In the genomic region with DNA sequence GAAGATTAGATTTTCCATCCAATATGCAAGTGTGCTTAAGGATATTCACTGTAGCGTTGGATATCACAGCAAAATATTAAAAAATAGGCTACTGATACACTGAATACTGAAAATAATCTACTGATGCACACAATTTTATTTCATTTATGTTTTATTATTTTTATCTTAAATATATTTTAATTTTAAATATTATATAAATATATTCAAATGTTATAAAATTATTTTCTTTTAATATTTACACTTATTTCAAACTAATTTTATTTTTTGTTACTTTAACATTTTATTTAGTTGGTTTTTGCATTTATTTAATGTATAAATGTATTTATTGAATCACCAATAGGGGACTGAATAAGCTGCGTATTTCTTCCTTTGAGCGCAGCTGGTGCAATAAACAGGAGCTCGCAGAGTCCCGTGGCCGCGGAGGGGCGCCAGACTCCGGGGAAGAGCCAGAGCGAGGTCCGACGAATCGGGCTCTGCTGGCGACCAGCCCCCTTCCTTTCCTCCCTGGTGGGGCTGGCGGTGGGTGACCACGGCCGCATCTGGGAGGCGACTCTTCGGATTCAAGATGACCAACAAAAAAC, we compare ENCODE assay signal across 9 cellular contexts. TPM values are rescaled to one million over a fixed set of nuclear protein-coding genes. Genes with fewer than 3 reads are reported as not detected.
DNase-seq lines count a peak whose midpoint lies in the region; ATAC-seq, FAIRE-seq and TF ChIP-seq lines count a peak whose summit lies in the region.
"Had no signal": no experiment of that assay in that cellular context is flagged by ENCODE, and none has a peak within 500 bp of the region (broad histone marks: within the 10 kb centered on the region; RNA-seq: fewer than 3 reads in every experiment).

No MANE protein-coding gene starts in this region.

- no peak overlapping the region for H3K9ac ChIP-seq in astrocyte (ENCODE audit: low read length)
- H3K9ac ChIP-seq in kidney (ENCODE audit: low read length in 2 of 2), result peak overlapping the region in 1 of 2 donors; percentile 47

- H3K4me3 ChIP-seq in astrocyte (ENCODE audit: insufficient read depth, low read depth, low read length) (no peak overlapping the region), kidney (ENCODE audit: low read length in 2 of 2) (peak overlapping the region; percentile 65 to 72), transverse colon (peak overlapping the region in 2 of 4 donors; percentile 16 to 37)

- H3K9me3 ChIP-seq in astrocyte (ENCODE audit: insufficient read depth, low read depth, low read length) (no peaks in the 10 kb centered on the region), kidney (ENCODE audit: control insufficient read depth in 1 of 2, low read length in 2 of 2) (no peaks in the 10 kb centered on the region), transverse colon (no peaks in the 10 kb centered on the region)

- peak; percentile 24 for DNase-seq in activated naive CD4-positive, alpha-beta T cell treated with anti-CD3 and anti-CD28 coated beads, Interleukin-2, amount 10 ng/mL, durations not matched to agents 7 days and 5 days
- DNase-seq in activated naive CD4-positive, alpha-beta T cell treated with anti-CD3 and anti-CD28 coated beads, Interleukin-2, amount 50 U/mL, for 16 hours, result no peak
- no peak for DNase-seq in astrocyte (ENCODE audit: low read depth)
- no peak for DNase-seq in kidney
- DNase-seq in transverse colon, result peak; percentile 51
- DNase-seq in NCI-H1930 (lab: John Stamatoyannopoulos, UW), result no peak
- no peak for DNase-seq in putamen (ENCODE audit: low spot score)

- no peak for TF ChIP-seq POLR2A in transverse colon (IDR thresholded peaks at IDR 0.05)

- intact Hi-C loops in kidney (cut with DNase I) (no loop called here), transverse colon (cut with DNase I; ENCODE audit: low total_unique reads) (loop anchor here (5.0 kb wide), 1 partner anchor 1946 kb away; no protein-coding TSS in a partner anchor)

- no peaks in the 10 kb centered on the region for H3K79me2 ChIP-seq in astrocyte (ENCODE audit: insufficient read depth, low read length)

- no peak for ATAC-seq in HG02571 (IDR thresholded peaks at IDR 0.05; ENCODE audit: unreplicated experiment)

- TF ChIP-seq EP300 in transverse colon (IDR thresholded peaks at IDR 0.05; ENCODE audit: low read depth), result no peak

- H3K4me1 ChIP-seq in astrocyte (ENCODE audit: insufficient read depth, low read length) (peaks cover 2% of the 10 kb centered on the region), kidney (ENCODE audit: control insufficient read depth in 1 of 2, insufficient read depth in 1 of 2, low read depth in 1 of 2, low read length in 2 of 2) (no peaks in the 10 kb centered on the region), transverse colon (peaks cover 0 to 7% (median 0%) of the 10 kb centered on the region in 4 donors)

- H3K27me3 Mint-ChIP-seq in activated naive CD4-positive, alpha-beta T cell treated with anti-CD3 and anti-CD28 coated beads, Interleukin-2, amount 10 ng/mL, durations not matched to agents 7 days and 5 days, result peaks cover 11% of the 10 kb centered on the region
- H3K27me3 Mint-ChIP-seq in astrocyte (ENCODE audit: low read depth, unreplicated experiment), result no peaks in the 10 kb centered on the region

- FAIRE-seq in astrocyte (lab: Jason Lieb, UNC) (no peak), kidney (lab: Jason Lieb, UNC) (peak; percentile 98)

- no peaks in the 10 kb centered on the region for H3K36me3 Mint-ChIP-seq in activated naive CD4-positive, alpha-beta T cell treated with anti-CD3 and anti-CD28 coated beads, Interleukin-2, amount 10 ng/mL, durations not matched to agents 7 days and 5 days
- no peaks in the 10 kb centered on the region for H3K36me3 Mint-ChIP-seq in astrocyte (ENCODE audit: low read depth, unreplicated experiment)

- H4K20me1 ChIP-seq in astrocyte (ENCODE audit: insufficient read depth, low read length), result no peaks in the 10 kb centered on the region

- peak overlapping the region; percentile 65 for H3K4me2 ChIP-seq in astrocyte (ENCODE audit: low read length)

- no peak overlapping the region for H3K27ac Mint-ChIP-seq in activated naive CD4-positive, alpha-beta T cell treated with anti-CD3 and anti-CD28 coated beads, Interleukin-2, amount 10 ng/mL, durations not matched to agents 7 days and 5 days
- no peak overlapping the region for H3K27ac Mint-ChIP-seq in astrocyte (ENCODE audit: unreplicated experiment)
- H3K27ac Mint-ChIP-seq: activated naive CD8-positive, alpha-beta T cell had no signal

- no peak overlapping the region for H3K4me3 Mint-ChIP-seq in activated naive CD4-positive, alpha-beta T cell treated with anti-CD3 and anti-CD28 coated beads, Interleukin-2, amount 10 ng/mL, durations not matched to agents 7 days and 5 days
- no peak overlapping the region for H3K4me3 Mint-ChIP-seq in astrocyte (ENCODE audit: unreplicated experiment)
- H3K4me3 Mint-ChIP-seq: activated naive CD8-positive, alpha-beta T cell had no signal

- no peaks in the 10 kb centered on the region for H3K9me3 Mint-ChIP-seq in activated naive CD4-positive, alpha-beta T cell treated with anti-CD3 and anti-CD28 coated beads, Interleukin-2, amount 10 ng/mL, durations not matched to agents 7 days and 5 days
- H3K9me3 Mint-ChIP-seq in astrocyte (ENCODE audit: unreplicated experiment), result peaks cover 2% of the 10 kb centered on the region

- CTCF ChIA-PET in activated naive CD4-positive, alpha-beta T cell treated with anti-CD3 and anti-CD28 coated beads, Interleukin-2, amount 10 ng/mL, durations not matched to agents 7 days and 5 days (lab: Charles Lee), result interaction anchor here (0.7 to 1.7 kb wide), 6 partner anchors 9 to 224 kb away, joined by 3 to 4 read pairs (median 3); no protein-coding TSS in a partner anchor

- 47 to 71% methylated on average over 1 to 19 of the region's 19 CpGs for WGBS in transverse colon (ENCODE audit: low coverage in 1 of 2), 2 donors

- no peak overlapping the region for H2AFZ ChIP-seq in astrocyte (ENCODE audit: low read depth, low read length)

- H3K27me3 ChIP-seq in astrocyte (ENCODE audit: insufficient read depth, low read length) (no peaks in the 10 kb centered on the region), transverse colon (peaks cover 5% of the 10 kb centered on the region)

- H3K36me3 ChIP-seq in astrocyte (ENCODE audit: insufficient read depth, low read length), result no peaks in the 10 kb centered on the region
- no peaks in the 10 kb centered on the region for H3K36me3 ChIP-seq in kidney (ENCODE audit: control insufficient read depth in 1 of 2, insufficient read depth in 2 of 2, low read length in 2 of 2)
- H3K36me3 ChIP-seq in transverse colon, result no peaks in the 10 kb centered on the region

- TF ChIP-seq CTCF in astrocyte (IDR thresholded peaks at IDR 0.05; ENCODE audit: insufficient read depth, low read depth, low read length), result peak; percentile 24
- TF ChIP-seq CTCF in kidney (IDR thresholded peaks at IDR 0.05; ENCODE audit: borderline replicate concordance, extremely low read depth, insufficient read depth), result peak; percentile 65
- TF ChIP-seq CTCF in transverse colon (IDR thresholded peaks at IDR 0.05), result peak; percentile 29 to 59 (median 46)

- H3K4me1 Mint-ChIP-seq in activated naive CD4-positive, alpha-beta T cell treated with anti-CD3 and anti-CD28 coated beads, Interleukin-2, amount 10 ng/mL, durations not matched to agents 7 days and 5 days, result no peaks in the 10 kb centered on the region
- peaks cover 18% of the 10 kb centered on the region for H3K4me1 Mint-ChIP-seq in astrocyte (ENCODE audit: low read depth, unreplicated experiment)

- in situ Hi-C loops in transverse colon (cut with MboI; ENCODE audit: low pct_ligation_motif_present in 1 of 4, low pct_unique_long_range_greater_than_20kb in 1 of 4, low sequenced_read_pairs in 3 of 4), result no loop called here

- H3K27ac ChIP-seq in astrocyte (ENCODE audit: low read depth, low read length), result no peak overlapping the region
- peak overlapping the region; percentile 26 to 51 for H3K27ac ChIP-seq in kidney (ENCODE audit: low read depth in 2 of 2, low read length in 2 of 2)
- peak overlapping the region in 1 of 4 donors; percentile 17 for H3K27ac ChIP-seq in transverse colon

RNA-seq across cellular contexts. Expression of a gene that starts 12.2 kb away (rescaled TPM):
- not detected in 2 replicates for total RNA-seq in astrocyte
- 0.44 TPM for total RNA-seq in kidney
- polyA plus RNA-seq in kidney (ENCODE audit: insufficient read depth, low read depth, low replicate concordance), result not detected
- 1 to 10 TPM in 2 of 4 donors, under 1 TPM in 2; 0.48 to 4.8 (median 1.1) TPM for total RNA-seq in transverse colon

RNA-seq across cellular contexts. Expression of a gene that starts 33.3 kb away (rescaled TPM):
- total RNA-seq in astrocyte (0.38 and 0.64 TPM in 2 replicates), kidney (0.82 TPM), transverse colon (under 1 TPM in 1 of 4 donors, not detected in 3; 0.48 TPM)
- polyA plus RNA-seq in kidney (ENCODE audit: insufficient read depth, low read depth, low replicate concordance), result 0.26 TPM

RNA-seq across cellular contexts. Expression of a gene that starts 43.6 kb away (rescaled TPM):
- total RNA-seq in astrocyte, result not detected in 2 replicates
- not detected for total RNA-seq in kidney
- polyA plus RNA-seq in kidney (ENCODE audit: insufficient read depth, low read depth, low replicate concordance), result not detected
- total RNA-seq in transverse colon, result 1 to 10 TPM in 1 of 4 donors, under 1 TPM in 1, not detected in 2; 0.55 to 4.9 TPM

RNA-seq across cellular contexts. Expression of a gene that starts 50.8 kb away (rescaled TPM):
- total RNA-seq in astrocyte (1.1 and 1.2 TPM in 2 replicates), kidney (not detected), transverse colon (under 1 TPM in 1 of 4 donors, not detected in 3; 0.48 TPM)
- 0.22 TPM for polyA plus RNA-seq in kidney (ENCODE audit: insufficient read depth, low read depth, low replicate concordance)

Comparison
In these comparisons a context has a peak if more than half of its experiments do, and no peak if none do; other contexts are left out.
1. DNase-seq: peak in activated naive CD4-positive, alpha-beta T cell treated with anti-CD3 and anti-CD28 coated beads, Interleukin-2, amount 10 ng/mL, durations not matched to agents 7 days and 5 days (single experiment) and transverse colon (single experiment); none in activated naive CD4-positive, alpha-beta T cell treated with anti-CD3 and anti-CD28 coated beads, Interleukin-2, amount 50 U/mL, for 16 hours (single experiment), astrocyte (single experiment), kidney (single experiment), NCI-H1930 (0 of 2) and putamen (single experiment).
2. Peak in every context shown above with its lines, with median percentiles within 50 percentile points of each other: CTCF ChIP-seq.